ENCODE assay signal across 20 cellular contexts in genomic region chr7:70215491-70215890, GRCh38.
DNase-seq lines count a peak whose midpoint lies in the region; ATAC-seq, FAIRE-seq and TF ChIP-seq lines count a peak whose summit lies in the region.
"Had no signal": no experiment of that assay in that cellular context is flagged by ENCODE, and none has a peak within 500 bp of the region (broad histone marks: within the 10 kb centered on the region; RNA-seq: fewer than 3 reads in every experiment).

No MANE protein-coding gene starts in this region.

- ATAC-seq in GM21447 (IDR thresholded peaks at IDR 0.05; ENCODE audit: unreplicated experiment) (no peak), pancreas (no peak)
- ATAC-seq: heart right ventricle, T-helper 17 cell had no signal

- H3K27ac Mint-ChIP-seq in osteocyte (ENCODE audit: unreplicated experiment): peak overlapping the region; percentile 0
- H3K27ac Mint-ChIP-seq: activated naive CD8-positive, alpha-beta T cell; T-helper 17 cell had no signal

- no peaks in the 10 kb centered on the region for H3K36me3 ChIP-seq in GM06990 (ENCODE audit: control insufficient read depth, insufficient read depth, low read length)
- H3K36me3 ChIP-seq in bronchial epithelial cell (ENCODE audit: control insufficient read depth, insufficient read depth, low read length): no peaks in the 10 kb centered on the region
- no peaks in the 10 kb centered on the region for H3K36me3 ChIP-seq in pancreas
- H3K36me3 ChIP-seq: heart right ventricle had no signal

- intact Hi-C loops in pancreas (cut with DNase I): no loop called here

- 62 to 65% methylated on average over 1 of the region's 1 CpG for WGBS in pancreas, 2 donors

- H3K4me1 ChIP-seq in pancreas: no peaks in the 10 kb centered on the region
- H3K4me1 ChIP-seq: heart right ventricle had no signal

- H3K4me3 Mint-ChIP-seq in osteocyte (ENCODE audit: unreplicated experiment): no peak overlapping the region
- H3K4me3 Mint-ChIP-seq: activated naive CD8-positive, alpha-beta T cell; central memory CD8-positive, alpha-beta T cell; T-helper 17 cell had no signal

- peaks cover 4% of the 10 kb centered on the region for H3K4me1 Mint-ChIP-seq in osteocyte (ENCODE audit: unreplicated experiment)
- H3K4me1 Mint-ChIP-seq: T-helper 17 cell had no signal

- H3K27ac ChIP-seq in coronary artery: no peak overlapping the region
- no peak overlapping the region for H3K27ac ChIP-seq in pancreas
- H3K27ac ChIP-seq: C4-2B, heart right ventricle, HL-60 had no signal

- TF ChIP-seq CTCF in GM06990 (IDR thresholded peaks at IDR 0.05; ENCODE audit: insufficient read depth, low read length, poor library complexity, severe bottlenecking) (no peak), NB4 (IDR thresholded peaks at IDR 0.05; ENCODE audit: low read depth, low read length) (no peak), bronchial epithelial cell (IDR thresholded peaks at IDR 0.05; ENCODE audit: insufficient read depth, low read length, severe bottlenecking) (no peak), osteocyte (IDR thresholded peaks at IDR 0.05) (no peak), coronary artery (IDR thresholded peaks at IDR 0.05) (no peak), pancreas (IDR thresholded peaks at IDR 0.05) (no peak)

- no peaks in the 10 kb centered on the region for H3K9me3 ChIP-seq in pancreas
- H3K9me3 ChIP-seq: heart right ventricle had no signal

- peak; percentile 29 for DNase-seq in GM06990 (ENCODE audit: extremely low read depth, insufficient read length)
- peak; percentile 38 for DNase-seq in NB4 (ENCODE audit: low read depth)
- peak; percentile 89 for DNase-seq in bronchial epithelial cell (ENCODE audit: low read depth)
- DNase-seq in osteocyte (ENCODE audit: extremely low spot score, unreplicated experiment): no peak
- DNase-seq in coronary artery (ENCODE audit: low spot score): no peak
- DNase-seq in NCI-H187 treated with DMSO at 0.1 percent for 48 hours (lab: John Stamatoyannopoulos, UW): no peak
- DNase-seq in pancreas: no peak
- DNase-seq: DND-41, heart right ventricle, Karpas-422, left cardiac atrium, NCI-H526, posterior cingulate gyrus, T-helper 17 cell had no signal

- FAIRE-seq in bronchial epithelial cell (lab: Jason Lieb, UNC): no peak
- FAIRE-seq in pancreas (lab: Jason Lieb, UNC): no peak
- FAIRE-seq: GM12891 had no signal

- no peaks in the 10 kb centered on the region for H3K9me3 Mint-ChIP-seq in osteocyte (ENCODE audit: unreplicated experiment)
- H3K9me3 Mint-ChIP-seq: central memory CD8-positive, alpha-beta T cell had no signal

- H3K27me3 Mint-ChIP-seq in osteocyte (ENCODE audit: unreplicated experiment): no peaks in the 10 kb centered on the region
- H3K27me3 Mint-ChIP-seq: activated naive CD8-positive, alpha-beta T cell; central memory CD8-positive, alpha-beta T cell; T-helper 17 cell had no signal

- no peak for TF ChIP-seq POLR2A in NB4 (IDR thresholded peaks at IDR 0.05; ENCODE audit: extremely low read depth, insufficient read length)

- H3K27me3 ChIP-seq in GM06990 (replicated peaks; ENCODE audit: control insufficient read depth, insufficient read depth, low read length) (no peaks in the 10 kb centered on the region), bronchial epithelial cell (ENCODE audit: control insufficient read depth, insufficient read depth, low read length) (no peaks in the 10 kb centered on the region), pancreas (no peaks in the 10 kb centered on the region)
- H3K27me3 ChIP-seq: heart right ventricle had no signal

- H3K36me3 Mint-ChIP-seq in osteocyte (ENCODE audit: unreplicated experiment): no peaks in the 10 kb centered on the region
- H3K36me3 Mint-ChIP-seq: activated naive CD8-positive, alpha-beta T cell had no signal

- H3K4me3 ChIP-seq in GM06990 (replicated peaks; ENCODE audit: low read depth, low read length): no peak overlapping the region
- H3K4me3 ChIP-seq in NB4 (ENCODE audit: low read depth, low read length): no peak overlapping the region
- no peak overlapping the region for H3K4me3 ChIP-seq in bronchial epithelial cell (ENCODE audit: low read depth, low read length)
- no peak overlapping the region for H3K4me3 ChIP-seq in coronary artery
- no peak overlapping the region for H3K4me3 ChIP-seq in pancreas
- H3K4me3 ChIP-seq: heart right ventricle had no signal

Comparison
In these comparisons a context has a peak if more than half of its experiments do, and no peak if none do; other contexts are left out.
1. DNase-seq: peak in GM06990 (single experiment), NB4 (single experiment) and bronchial epithelial cell (single experiment); none in osteocyte (single experiment), coronary artery (single experiment), NCI-H187 treated with DMSO at 0.1 percent for 48 hours (single experiment) and pancreas (0 of 6).